Comparison of ENCODE assay signal across 12 cellular contexts in the genomic region with DNA sequence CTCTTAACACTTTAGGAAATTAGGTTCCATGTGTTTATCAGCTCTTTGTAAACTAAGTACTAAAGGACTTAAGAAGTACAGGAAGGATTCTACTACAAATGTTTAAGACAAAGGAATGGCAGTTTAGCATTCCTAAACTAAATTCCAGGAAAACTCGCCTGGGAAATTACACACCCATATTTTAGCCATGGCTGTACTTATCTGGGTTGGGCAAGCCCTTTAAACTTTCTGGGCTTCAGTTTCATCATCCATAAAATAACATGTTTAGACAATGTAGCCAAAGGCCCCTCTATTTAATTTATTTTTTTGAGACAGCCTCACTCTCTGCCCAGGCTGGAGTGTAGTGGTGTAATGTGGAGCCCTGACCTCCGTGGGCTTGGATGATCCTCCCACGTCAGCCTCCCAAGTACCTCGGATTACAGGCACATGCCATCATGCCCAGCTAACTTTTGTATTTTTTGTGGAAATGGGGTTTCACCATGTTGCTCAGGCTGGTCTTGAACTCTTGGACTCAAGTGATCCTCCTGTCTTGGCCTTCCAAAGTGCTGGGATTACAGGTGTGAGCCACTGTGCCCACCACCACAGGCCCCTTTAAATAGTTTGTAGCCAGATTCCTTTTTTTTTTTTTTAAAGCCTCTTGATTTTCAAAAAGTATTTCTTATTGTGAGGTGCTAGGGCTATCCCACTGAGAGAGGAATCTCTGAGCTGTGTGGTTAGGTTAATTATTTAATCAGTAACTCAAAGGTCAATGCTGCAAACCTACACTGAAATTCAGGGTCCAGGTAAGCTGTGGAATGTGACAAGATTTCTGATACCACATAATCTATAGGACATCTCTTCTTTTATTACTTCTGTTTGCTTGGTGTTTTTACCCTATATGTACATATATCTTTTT. TPM values are rescaled to one million over a fixed set of nuclear protein-coding genes. Genes with fewer than 3 reads are reported as not detected.
DNase-seq lines count a peak whose midpoint lies in the region; ATAC-seq, FAIRE-seq and TF ChIP-seq lines count a peak whose summit lies in the region.
"Had no signal": no experiment of that assay in that cellular context is flagged by ENCODE, and none has a peak within 500 bp of the region (broad histone marks: within the 10 kb centered on the region; RNA-seq: fewer than 3 reads in every experiment).

No MANE protein-coding gene starts in this region.

- H2AFZ ChIP-seq in K562 (ENCODE audit: low read depth, low read length), result no peak overlapping the region

- no peaks in the 10 kb centered on the region for H3K9me1 ChIP-seq in K562 (ENCODE audit: control insufficient read depth, insufficient read depth, low read length)

- no peak for DNase-seq in activated T-cell treated with anti-CD3 and anti-CD28 coated beads, Interleukin-2, amount 50 U/mL, for 72 hours
- no peak for DNase-seq in activated T-cell treated with anti-CD3 and anti-CD28 coated beads, Interleukin-2, amount 50 U/mL, for 4 hours
- DNase-seq in K562 (ENCODE audit: extremely low read depth in 1 of 4, low spot score in 3 of 4) (no peak), left kidney (ENCODE audit: low read depth, low spot score) (peak; percentile 29), upper lobe of left lung (no peak), A673 (ENCODE audit: low spot score) (no peak), lower leg skin (ENCODE audit: low spot score in 2 of 2) (no peak), left lung (no peak)
- DNase-seq: activated CD8-positive, alpha-beta memory T cell treated with anti-CD3 and anti-CD28 coated beads, Interleukin-2, amount 50 U/mL, for 4 hours; immature natural killer cell; NCI-H1930; ovary had no signal

- TF ChIP-seq EP300 in K562 (IDR thresholded peaks at IDR 0.05; ENCODE audit: low read length) (no peak), upper lobe of left lung (IDR thresholded peaks at IDR 0.05) (no peak)

- H3K36me3 Mint-ChIP-seq in activated T-cell treated with anti-CD3 and anti-CD28 coated beads, Interleukin-2, amount 50 U/mL, for 72 hours (ENCODE audit: insufficient read depth in 2 of 2), result peaks cover 1 to 6% of the 10 kb centered on the region in 2 donors
- H3K36me3 Mint-ChIP-seq in activated T-cell treated with anti-CD3 and anti-CD28 coated beads, Interleukin-2, amount 50 U/mL, for 4 hours (ENCODE audit: insufficient read depth), result peaks cover 21% of the 10 kb centered on the region

- H3K4me2 ChIP-seq in K562 (ENCODE audit: insufficient read depth, low read length), result no peak overlapping the region

- no peaks in the 10 kb centered on the region for H3K9me3 Mint-ChIP-seq in activated T-cell treated with anti-CD3 and anti-CD28 coated beads, Interleukin-2, amount 50 U/mL, for 72 hours
- no peaks in the 10 kb centered on the region for H3K9me3 Mint-ChIP-seq in activated T-cell treated with anti-CD3 and anti-CD28 coated beads, Interleukin-2, amount 50 U/mL, for 4 hours
- H3K9me3 Mint-ChIP-seq: immature natural killer cell had no signal

- H3K4me1 Mint-ChIP-seq in activated T-cell treated with anti-CD3 and anti-CD28 coated beads, Interleukin-2, amount 50 U/mL, for 72 hours (ENCODE audit: low read depth), result peaks cover 19% of the 10 kb centered on the region
- H3K4me1 Mint-ChIP-seq in activated T-cell treated with anti-CD3 and anti-CD28 coated beads, Interleukin-2, amount 50 U/mL, for 4 hours (ENCODE audit: low read depth), result peaks cover 23% of the 10 kb centered on the region

- peaks cover 0 to 4% of the 10 kb centered on the region in 2 experiments; a peak in 1 of 5 replicates for H3K4me1 ChIP-seq in K562 (replicated peaks in 1 of 2; ENCODE audit: control insufficient read depth in 2 of 2, insufficient read depth in 2 of 2, low read length in 2 of 2)
- peaks cover 0 to 21% (median 7%) of the 10 kb centered on the region in 4 donors for H3K4me1 ChIP-seq in upper lobe of left lung
- H3K4me1 ChIP-seq in A673 (ENCODE audit: insufficient read depth, low read length, poor library complexity, severe bottlenecking), result no peaks in the 10 kb centered on the region
- peaks cover 0 to 30% of the 10 kb centered on the region in 2 donors for H3K4me1 ChIP-seq in left lung

- TF ChIP-seq RAD21 in K562 (CRISPR knock-in tag; conservative IDR thresholded peaks at IDR 0.05 in 1 of 2, IDR thresholded peaks at IDR 0.05 in 1 of 2), result no peak

- H3K27me3 ChIP-seq in K562 (ENCODE audit: control insufficient read depth in 2 of 2, insufficient read depth in 2 of 2, low read length in 2 of 2) (no peaks in the 10 kb centered on the region), upper lobe of left lung (no peaks in the 10 kb centered on the region), A673 (replicated peaks; ENCODE audit: insufficient read depth, low read depth, low read length, poor library complexity) (no peaks in the 10 kb centered on the region), left lung (no peaks in the 10 kb centered on the region)
- H3K27me3 ChIP-seq: ovary had no signal

- peaks cover 45% of the 10 kb centered on the region for H3K79me2 ChIP-seq in K562 (ENCODE audit: control insufficient read depth, insufficient read depth, low read length)

- CTCF ChIA-PET in K562 (lab: Yijun Ruan, JAX; ENCODE audit: low intra/inter-chr PET ratio) (no interaction called here), A673 (lab: Charles Lee) (no interaction called here)

- in situ Hi-C loops in K562 (cut with MboI), result no loop called here

- TF ChIP-seq POLR2A in K562 (conservative IDR thresholded peaks at IDR 0.05) (no peak), upper lobe of left lung (IDR thresholded peaks at IDR 0.05) (no peak), lower leg skin (IDR thresholded peaks at IDR 0.05) (no peak)

- intact Hi-C loops in K562 (cut with micrococcal nuclease), result no loop called here
- intact Hi-C loops in A673 (cut with micrococcal nuclease; ENCODE audit: unreplicated experiment), result no loop called here
- intact Hi-C loops in lower leg skin (cut with DNase I; ENCODE audit: low total_unique reads), result no loop called here
- intact Hi-C loops in left lung (cut with DNase I), result no loop called here

- H3K9me3 ChIP-seq in K562 (replicated peaks; ENCODE audit: control insufficient read depth, insufficient read depth, low read depth, low read length), result no peaks in the 10 kb centered on the region
- no peaks in the 10 kb centered on the region for H3K9me3 ChIP-seq in upper lobe of left lung
- no peaks in the 10 kb centered on the region for H3K9me3 ChIP-seq in A673 (ENCODE audit: low read depth, low read length, poor library complexity, severe bottlenecking)
- no peaks in the 10 kb centered on the region for H3K9me3 ChIP-seq in left lung
- H3K9me3 ChIP-seq: ovary had no signal

- H3K4me3 Mint-ChIP-seq in activated T-cell treated with anti-CD3 and anti-CD28 coated beads, Interleukin-2, amount 50 U/mL, for 72 hours, result no peak overlapping the region
- no peak overlapping the region for H3K4me3 Mint-ChIP-seq in activated T-cell treated with anti-CD3 and anti-CD28 coated beads, Interleukin-2, amount 50 U/mL, for 4 hours
- H3K4me3 Mint-ChIP-seq: immature natural killer cell had no signal

- no peak for ATAC-seq in activated T-cell treated with anti-CD3 and anti-CD28 coated beads, Interleukin-2, amount 50 U/mL, for 72 hours (replicated peaks in 1 of 2)
- ATAC-seq in activated T-cell treated with anti-CD3 and anti-CD28 coated beads, Interleukin-2, amount 50 U/mL, for 4 hours, result no peak
- ATAC-seq in K562 (peak; percentile 53), upper lobe of left lung (ENCODE audit: low FRiP score in 2 of 2) (no peak), left lung (no peak)

- BruUV-seq in K562 (replicated peaks; lab: Mats Ljungman, UMichigan) (no TSS peak), A673 (replicated peaks; lab: Mats Ljungman, UMichigan) (no TSS peak)

- no peak overlapping the region for H3K9ac ChIP-seq in K562 (ENCODE audit: insufficient read depth in 1 of 2, low read depth in 2 of 2, low read length in 2 of 2)

- 84% methylated on average over 4 of the region's 4 CpGs for WGBS in K562 (ENCODE audit: insufficient coverage, low coverage, missing lambda C conversion rate)
- WGBS in upper lobe of left lung, 2 donors, result 77 to 85% methylated on average over 4 of the region's 4 CpGs
- 87 to 96% methylated on average over 4 of the region's 4 CpGs for WGBS in lower leg skin, 2 donors

- no peak for TF ChIP-seq CTCF in K562 (IDR thresholded peaks at IDR 0.05 in 2 of 3, conservative IDR thresholded peaks at IDR 0.05 in 1 of 3; ENCODE audit: insufficient read depth in 2 of 3, low read depth in 1 of 3, low read length in 3 of 3)
- no peak for TF ChIP-seq CTCF in upper lobe of left lung (IDR thresholded peaks at IDR 0.05)
- no peak for TF ChIP-seq CTCF in A673 (conservative IDR thresholded peaks at IDR 0.05; ENCODE audit: low read depth, low read length)
- TF ChIP-seq CTCF in lower leg skin (IDR thresholded peaks at IDR 0.05), result no peak
- TF ChIP-seq CTCF in left lung (IDR thresholded peaks at IDR 0.05), result no peak

- H3K27me3 Mint-ChIP-seq in activated T-cell treated with anti-CD3 and anti-CD28 coated beads, Interleukin-2, amount 50 U/mL, for 72 hours (ENCODE audit: low read depth), result no peaks in the 10 kb centered on the region
- H3K27me3 Mint-ChIP-seq in activated T-cell treated with anti-CD3 and anti-CD28 coated beads, Interleukin-2, amount 50 U/mL, for 4 hours (ENCODE audit: low read depth), result no peaks in the 10 kb centered on the region

- no peak overlapping the region for H3K4me3 ChIP-seq in K562
- H3K4me3 ChIP-seq in upper lobe of left lung, result no peak overlapping the region
- H3K4me3 ChIP-seq in A673 (ENCODE audit: low read depth, low read length, poor library complexity, severe bottlenecking), result no peak overlapping the region
- H3K4me3 ChIP-seq in lower leg skin (ENCODE audit: low read depth, poor library complexity, severe bottlenecking), result no peak overlapping the region
- no peak overlapping the region for H3K4me3 ChIP-seq in left lung
- H3K4me3 ChIP-seq: ovary had no signal

- POLR2A ChIA-PET in K562 (lab: Yijun Ruan, JAX) (interaction anchor here (1.2 kb wide), 1 partner anchor 10 kb away, joined by 4 read pairs; no protein-coding TSS in a partner anchor), A673 (lab: Charles Lee; ENCODE audit: low non-redundant PET) (interaction anchor here (0.6 kb wide), 1 partner anchor 434 kb away, joined by 9 read pairs; no protein-coding TSS in a partner anchor)

- peaks cover 31% of the 10 kb centered on the region for H3K36me3 ChIP-seq in K562 (ENCODE audit: control insufficient read depth, insufficient read depth, low read length)
- H3K36me3 ChIP-seq in upper lobe of left lung, result peaks cover 0 to 25% (median 4%) of the 10 kb centered on the region in 4 donors
- no peaks in the 10 kb centered on the region for H3K36me3 ChIP-seq in A673 (ENCODE audit: insufficient read depth, low read length, poor library complexity, severe bottlenecking)
- peaks cover 0 to 31% of the 10 kb centered on the region in 2 donors for H3K36me3 ChIP-seq in left lung
- H3K36me3 ChIP-seq: ovary had no signal

- FAIRE-seq in K562 (lab: Jason Lieb, UNC), result no peak

- H3K27ac ChIP-seq in K562 (ENCODE audit: extremely low read depth, low read depth, low read length) (no peak overlapping the region), upper lobe of left lung (peak overlapping the region; percentile 16 to 39 (median 26)), A673 (ENCODE audit: low read depth, low read length, poor library complexity, severe bottlenecking) (no peak overlapping the region), left lung (peak overlapping the region in 1 of 2 donors; percentile 30)
- H3K27ac ChIP-seq: ovary had no signal

- H3K27ac Mint-ChIP-seq in activated T-cell treated with anti-CD3 and anti-CD28 coated beads, Interleukin-2, amount 50 U/mL, for 72 hours, result peak overlapping the region; percentile 88

- H4K20me1 ChIP-seq in K562 (replicated peaks; ENCODE audit: control insufficient read depth, insufficient read depth, low read length), result no peaks in the 10 kb centered on the region; the same call in 1 of the 2 replicates

RNA-seq across cellular contexts. Expression of a gene that starts 32.1 kb away (rescaled TPM):
- 10 to 100 TPM; 10.9 to 11.0 TPM for total RNA-seq in activated T-cell treated with anti-CD3 and anti-CD28 coated beads, Interleukin-2, amount 50 U/mL, for 72 hours
- 1 to 10 TPM; 5.5 to 7.8 (median 6.3) TPM for total RNA-seq in activated T-cell treated with anti-CD3 and anti-CD28 coated beads, Interleukin-2, amount 50 U/mL, for 4 hours
- 16.0 and 31.5 TPM in 2 replicates for total RNA-seq in K562 (2011; cell fraction: chromatin; rRNA removed; ENCODE audit: low replicate concordance)
- 15.5 and 21.3 TPM in 2 replicates for total RNA-seq in K562 (2011; cell fraction: nucleolus; rRNA removed)
- 31.2 and 35.3 TPM in 2 replicates for total RNA-seq in K562 (2011; cell fraction: nucleoplasm; rRNA removed)
- 12.5 TPM in 2 replicates for total RNA-seq in K562 (2014; rRNA removed)
- 38.4 and 48.7 TPM in 2 replicates for total RNA-seq in K562 (2014; rRNA removed; fragmentation: Illumina TruSeq; extraction: Trizol)
- 30.1 and 38.4 TPM in 2 replicates for total RNA-seq in K562 (2015; rRNA removed; fragmentation: Illumina TruSeq; extraction: Trizol)
- 23.6 and 24.3 TPM in 2 replicates for total RNA-seq in K562 (2021)
- 45.5 and 66.0 TPM in 2 replicates for polyA plus RNA-seq in K562 (2011; rRNA removed)
- 15.7 and 31.1 TPM in 2 replicates for polyA plus RNA-seq in K562 (2011; cell fraction: cytosol; rRNA removed)
- 13.0 and 18.3 TPM in 2 replicates for polyA plus RNA-seq in K562 (2011; cell fraction: nucleus; rRNA removed)
- 41.1 and 47.8 TPM in 2 replicates for polyA plus RNA-seq in K562 (2012)
- polyA plus RNA-seq in K562 (2014; fragmentation: Illumina TruSeq; extraction: Trizol), result 28.3 and 31.1 TPM in 2 replicates
- polyA plus RNA-seq in K562 (2014; fragmentation: Nextera tagmentation; extraction: Ambion mirVana), result 100 to 1,000 TPM; 136 to 140 TPM
- polyA plus RNA-seq in K562 (2014; rRNA removed), result 36.9 and 42.7 TPM in 2 replicates
- 23.5 and 25.1 TPM in 2 replicates for polyA minus RNA-seq in K562 (2011; rRNA and poly(A)+ RNA removed)
- 9.4 and 9.8 TPM in 2 replicates for polyA minus RNA-seq in K562 (2011; cell fraction: cytosol; rRNA and poly(A)+ RNA removed)
- 4.8 and 8.3 TPM in 2 replicates for polyA minus RNA-seq in K562 (2011; cell fraction: nucleus; rRNA and poly(A)+ RNA removed)
- total RNA-seq in upper lobe of left lung, result 10 to 100 TPM in 4 of 6 donors, 1 to 10 TPM in 1, not detected in 1; 8.7 to 19.7 (median 19.1) TPM
- total RNA-seq in A673 (2021), result 13.4 and 14.8 TPM in 2 replicates
- total RNA-seq in lower leg skin, result 10 to 100 TPM; 10.9 to 14.0 (median 11.7) TPM
- total RNA-seq in left lung, result 10 to 100 TPM; 21.1 to 22.1 TPM

RNA-seq across cellular contexts. Expression of a gene that starts 32.4 kb away (rescaled TPM):
- total RNA-seq in activated T-cell treated with anti-CD3 and anti-CD28 coated beads, Interleukin-2, amount 50 U/mL, for 72 hours, result 10 to 100 TPM; 16.3 to 25.5 TPM
- total RNA-seq in activated T-cell treated with anti-CD3 and anti-CD28 coated beads, Interleukin-2, amount 50 U/mL, for 4 hours, result 10 to 100 TPM; 22.3 to 27.1 (median 24.8) TPM
- total RNA-seq in K562 (2011; cell fraction: chromatin; rRNA removed; ENCODE audit: low replicate concordance), result 69.6 and 163 TPM in 2 replicates
- 33.0 and 51.2 TPM in 2 replicates for total RNA-seq in K562 (2011; cell fraction: nucleolus; rRNA removed)
- total RNA-seq in K562 (2011; cell fraction: nucleoplasm; rRNA removed), result 77.8 and 100 TPM in 2 replicates
- total RNA-seq in K562 (2014; rRNA removed) (18.3 and 21.8 TPM in 2 replicates), K562 (2014; rRNA removed; fragmentation: Illumina TruSeq; extraction: Trizol) (31.3 and 38.8 TPM in 2 replicates), K562 (2015; rRNA removed; fragmentation: Illumina TruSeq; extraction: Trizol) (24.1 and 25.4 TPM in 2 replicates), K562 (2021) (23.2 and 27.1 TPM in 2 replicates), upper lobe of left lung (10 to 100 TPM in 5 of 6 donors, 1 to 10 TPM in 1; 7.0 to 25.2 (median 14.7) TPM), A673 (2021) (34.4 and 36.6 TPM in 2 replicates), lower leg skin (10 to 100 TPM in 2 of 4 donors, 1 to 10 TPM in 2; 6.9 to 11.9 (median 9.8) TPM), left lung (10 to 100 TPM; 16.2 to 20.0 TPM)
- polyA plus RNA-seq in K562 (2011; rRNA removed) (30.6 and 43.6 TPM in 2 replicates), K562 (2014; fragmentation: Illumina TruSeq; extraction: Trizol) (26.1 and 28.8 TPM in 2 replicates), K562 (2014; fragmentation: Nextera tagmentation; extraction: Ambion mirVana) (10 to 100 TPM; 17.9 to 18.2 TPM), K562 (2014; rRNA removed) (22.5 and 29.4 TPM in 2 replicates)
- 5.5 and 12.7 TPM in 2 replicates for polyA plus RNA-seq in K562 (2011; cell fraction: cytosol; rRNA removed)
- polyA plus RNA-seq in K562 (2011; cell fraction: nucleus; rRNA removed), result 24.1 and 28.1 TPM in 2 replicates
- polyA plus RNA-seq in K562 (2012), result 14.4 and 18.4 TPM in 2 replicates
- polyA minus RNA-seq in K562 (2011; rRNA and poly(A)+ RNA removed), result 44.6 and 45.0 TPM in 2 replicates
- polyA minus RNA-seq in K562 (2011; cell fraction: cytosol; rRNA and poly(A)+ RNA removed), result 7.9 and 17.2 TPM in 2 replicates
- polyA minus RNA-seq in K562 (2011; cell fraction: nucleus; rRNA and poly(A)+ RNA removed), result 29.2 and 40.9 TPM in 2 replicates

Comparison
In these comparisons a context has a peak if more than half of its experiments do, and no peak if none do; other contexts are left out.
1. H3K27ac ChIP-seq: peak in upper lobe of left lung (4 of 4); none in K562 (single experiment) and A673 (single experiment).